Comparison of ENCODE assay signal across 23 cellular contexts in the genomic region with DNA sequence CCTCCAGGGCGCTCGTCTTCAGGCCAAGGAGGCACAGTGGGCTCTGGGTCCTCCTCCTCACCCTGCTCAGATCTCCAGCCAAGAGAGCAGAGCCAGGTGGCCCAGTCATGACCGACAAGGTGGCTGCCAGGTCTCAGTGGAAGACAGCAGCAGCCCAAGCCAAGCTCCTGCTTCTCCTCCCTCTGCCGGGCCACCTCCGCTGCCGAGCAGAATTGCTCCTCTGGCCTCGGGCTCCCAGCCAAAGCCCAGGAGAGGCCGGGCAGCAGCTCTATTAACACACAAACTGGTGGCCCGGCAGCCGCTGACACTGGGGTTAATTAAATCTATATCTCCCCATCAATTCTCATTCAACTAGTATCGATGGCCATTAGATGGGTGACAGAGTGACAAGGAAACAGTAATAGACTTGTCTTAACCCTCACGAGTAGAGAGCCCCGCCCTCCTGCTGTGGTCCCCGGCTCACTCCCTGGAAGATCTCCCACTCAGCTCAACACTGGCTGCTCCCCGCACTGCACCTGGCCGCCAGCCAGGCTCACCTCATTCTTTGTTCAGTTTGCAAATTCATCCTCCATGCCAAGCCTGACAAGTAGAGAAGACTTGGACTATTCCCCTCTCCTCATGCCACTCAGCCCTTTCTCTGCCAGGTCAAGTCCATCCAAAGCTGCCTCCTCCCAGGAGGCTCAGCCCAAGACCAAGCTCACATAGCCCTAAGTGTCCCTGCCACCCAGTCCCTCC.
DNase-seq lines count a peak whose midpoint lies in the region; ATAC-seq lines count a peak whose summit lies in the region.
"Had no signal": no experiment of that assay in that cellular context is flagged by ENCODE, and none has a peak within 500 bp of the region (broad histone marks: within the 10 kb centered on the region; RNA-seq: fewer than 3 reads in every experiment).

No MANE protein-coding gene starts in this region.

- H2BK15ac ChIP-seq in mesenchymal stem cell (ENCODE audit: low read depth, poor library complexity, severe bottlenecking): no peak overlapping the region

- H3K36me3 ChIP-seq in mesenchymal stem cell (ENCODE audit: control insufficient read depth in 1 of 2, insufficient read depth in 2 of 2, low read depth in 1 of 2, low read length in 2 of 2): no peaks in the 10 kb centered on the region
- H3K36me3 ChIP-seq: ascending aorta, sigmoid colon had no signal

- no peak overlapping the region for H4K8ac ChIP-seq in mesenchymal stem cell (ENCODE audit: low read length)

- no peaks in the 10 kb centered on the region for H3K4me1 ChIP-seq in mesenchymal stem cell (ENCODE audit: control insufficient read depth, insufficient read depth, low read depth, low read length)

- peak; percentile 52 for DNase-seq in DMS153 treated with DMSO at 0.1 percent for 48 hours (lab: John Stamatoyannopoulos, UW; ENCODE audit: unreplicated experiment)
- DNase-seq in NCI-H1105 (lab: John Stamatoyannopoulos, UW): peak; percentile 59
- peak; percentile 8 for DNase-seq in NCI-H774 (lab: John Stamatoyannopoulos, UW)
- DNase-seq in mesenchymal stem cell: no peak
- DNase-seq in stimulated activated CD4-positive, alpha-beta T cell treated with anti-CD3 and anti-CD28 coated beads, Interleukin-2, amount 100 ng/mL, for 48 hours: no peak
- no peak for DNase-seq in COLO668 (lab: John Stamatoyannopoulos, UW; ENCODE audit: unreplicated experiment)
- no peak for DNase-seq in UCSD-AML1 (lab: John Stamatoyannopoulos, UW; ENCODE audit: unreplicated experiment)
- DNase-seq: activated CD4-positive, alpha-beta T cell treated with anti-CD3 and anti-CD28 coated beads for 48 hours; activated naive CD4-positive, alpha-beta T cell treated with anti-CD3 and anti-CD28 coated beads for 36 hours; activated T-cell treated with anti-CD3 and anti-CD28 coated beads for 4 hours; CD8-positive, alpha-beta memory T cell; cortex of kidney; foreskin fibroblast; kidney glomerular epithelial cell; NCI-H524 treated with DMSO at 0.1 percent for 48 hours; sigmoid colon; stimulated activated CD4-positive, alpha-beta T cell treated with anti-CD3 and anti-CD28 coated beads, Interleukin-2, amount 100 ng/mL, for 24 hours had no signal

- H2BK120ac ChIP-seq in mesenchymal stem cell (ENCODE audit: low read depth, low read length): no peak overlapping the region

- no peak overlapping the region for H2AFZ ChIP-seq in mesenchymal stem cell (ENCODE audit: low read depth, low read length)
- H2AFZ ChIP-seq: GM23338 had no signal

- peak overlapping the region; percentile 29 for H4K91ac ChIP-seq in mesenchymal stem cell (ENCODE audit: low read length)

- H3K9me3 ChIP-seq in mesenchymal stem cell (ENCODE audit: control insufficient read depth, low read length): no peaks in the 10 kb centered on the region
- H3K9me3 ChIP-seq: ascending aorta, sigmoid colon had no signal

- H3K79me1 ChIP-seq in mesenchymal stem cell (replicated peaks; ENCODE audit: low read length, poor library complexity, severe bottlenecking): no peaks in the 10 kb centered on the region

- no peak overlapping the region for H2BK5ac ChIP-seq in mesenchymal stem cell (ENCODE audit: low read depth, low read length, poor library complexity, severe bottlenecking)

- H3K14ac ChIP-seq in mesenchymal stem cell (ENCODE audit: low read length in 2 of 2): no peak overlapping the region

- H3K27me3 ChIP-seq in mesenchymal stem cell (ENCODE audit: control insufficient read depth in 1 of 2, insufficient read depth in 1 of 2, low read length in 2 of 2): peaks cover 45 to 94% of the 10 kb centered on the region in 2 experiments
- H3K27me3 ChIP-seq: ascending aorta had no signal

- no peak overlapping the region for H3K4me2 ChIP-seq in mesenchymal stem cell (ENCODE audit: low read length, poor library complexity, severe bottlenecking)
- H3K4me2 ChIP-seq: GM23338 had no signal

- no peak overlapping the region for H3K9ac ChIP-seq in mesenchymal stem cell (ENCODE audit: low read length)

- no peak overlapping the region for H3K4me3 ChIP-seq in mesenchymal stem cell (ENCODE audit: insufficient read depth in 1 of 2, low read depth in 1 of 2, low read length in 2 of 2)
- H3K4me3 ChIP-seq: ascending aorta, GM12878, GM23338, sigmoid colon had no signal

- H3K18ac ChIP-seq in mesenchymal stem cell (ENCODE audit: low read depth in 1 of 2, low read length in 2 of 2): no peak overlapping the region

- no peak overlapping the region for H2BK12ac ChIP-seq in mesenchymal stem cell (ENCODE audit: low read length in 2 of 2)

- no peak overlapping the region for H3K4ac ChIP-seq in mesenchymal stem cell (ENCODE audit: low read depth in 1 of 2, low read length in 2 of 2)

- ATAC-seq in HG02938 (IDR thresholded peaks at IDR 0.05; ENCODE audit: unreplicated experiment): no peak
- ATAC-seq: GM12878, GM23338, Panc1, SK-N-SH treated with all-trans-retinoic acid at 6 μM for 48 hours had no signal

- WGBS in mesenchymal stem cell: 78% methylated on average over 16 of the region's 16 CpGs

- H3K27ac ChIP-seq in mesenchymal stem cell (ENCODE audit: low read length, poor library complexity, severe bottlenecking): no peak overlapping the region
- H3K27ac ChIP-seq: ascending aorta, sigmoid colon had no signal

- H2AK5ac ChIP-seq in mesenchymal stem cell (ENCODE audit: low read length, severe bottlenecking): no peak overlapping the region

- H3K23ac ChIP-seq in mesenchymal stem cell (ENCODE audit: low read length in 2 of 2): no peak overlapping the region

Comparison
In these comparisons a context has a peak if more than half of its experiments do, and no peak if none do; other contexts are left out.
1. DNase-seq: peak in DMS153 treated with DMSO at 0.1 percent for 48 hours (single experiment), NCI-H1105 (single experiment) and NCI-H774 (single experiment); none in mesenchymal stem cell (single experiment), stimulated activated CD4-positive, alpha-beta T cell treated with anti-CD3 and anti-CD28 coated beads, Interleukin-2, amount 100 ng/mL, for 48 hours (0 of 2), COLO668 (single experiment) and UCSD-AML1 (single experiment).